ENCODE assay signal across 1 cellular context in genomic region chr11:69278091-69278867, GRCh38.
TF ChIP-seq lines count a peak whose summit lies in the region.

No MANE protein-coding gene starts in this region.

TF ChIP-seq in WTC11, 78 proteins besides CTCF, POLR2A, EP300 and RAD21 (continued from another document):
- no peak for TF ChIP-seq USF2 (CRISPR knock-in tag; IDR thresholded peaks at IDR 0.05)
- TF ChIP-seq SMAD4 (CRISPR knock-in tag; IDR thresholded peaks at IDR 0.05), result no peak
- TF ChIP-seq ATF1 (CRISPR knock-in tag; IDR thresholded peaks at IDR 0.05), result no peak
- TF ChIP-seq ATF2 (CRISPR knock-in tag; IDR thresholded peaks at IDR 0.05; ENCODE audit: borderline replicate concordance, low read depth), result no peak
- TF ChIP-seq ZNF121 (CRISPR knock-in tag; IDR thresholded peaks at IDR 0.05), result no peak
